8 cellular contexts compared by ENCODE assay signal in the genomic region with DNA sequence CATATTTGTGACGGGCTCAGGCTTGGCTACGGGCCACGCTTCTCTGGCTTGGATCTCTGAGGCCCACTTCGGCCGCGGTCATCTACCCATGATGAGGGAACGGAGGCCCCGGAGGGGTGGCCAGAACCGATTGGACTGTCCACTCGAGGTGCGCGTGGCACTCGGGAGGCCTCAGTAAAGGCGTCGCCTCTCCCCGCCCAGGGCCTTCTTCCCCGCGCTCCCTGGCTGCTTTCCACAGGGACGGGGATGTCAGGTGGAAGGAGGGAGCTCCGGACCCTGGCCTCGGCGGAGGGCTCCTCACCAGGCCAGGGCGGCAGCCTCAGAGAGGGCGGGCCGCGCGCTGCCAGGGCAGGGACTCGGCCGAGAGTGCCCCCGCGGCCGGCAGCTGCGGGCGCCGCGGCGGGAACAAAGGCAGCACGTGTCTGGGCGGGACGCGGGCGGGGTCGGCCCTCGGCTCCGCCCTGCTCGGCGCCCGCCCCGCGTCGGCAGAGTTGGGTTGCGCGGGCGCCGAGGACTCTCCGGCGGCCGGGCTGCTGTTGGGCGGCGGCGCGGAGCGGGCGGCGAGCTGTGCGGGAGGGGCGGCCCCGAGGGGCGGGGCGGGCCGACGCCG. TPM values are rescaled to one million over a fixed set of nuclear protein-coding genes. Genes with fewer than 3 reads are reported as not detected.
A peak's percentile ranks its signal among the peaks of the same experiment; 100 is the strongest.
DNase-seq lines count a peak whose midpoint lies in the region; ATAC-seq and TF ChIP-seq lines count a peak whose summit lies in the region.

No MANE protein-coding gene starts in this region.

- H3K4me1 ChIP-seq in SJSA1 (replicated peaks): peaks cover 18% of the 10 kb centered on the region
- peaks cover 12% of the 10 kb centered on the region for H3K4me1 ChIP-seq in ovary (ENCODE audit: insufficient read depth)
- peaks cover 14 to 29% (median 18%) of the 10 kb centered on the region in 4 donors for H3K4me1 ChIP-seq in upper lobe of left lung

- ATAC-seq in GM21619 (IDR thresholded peaks at IDR 0.05; ENCODE audit: unreplicated experiment) (peak; percentile 37), Right ventricle myocardium superior (ENCODE audit: poor library complexity) (peak; percentile 84), upper lobe of left lung (ENCODE audit: low FRiP score in 2 of 2) (peak; percentile 77 to 93)
- peak; percentile 78 to 81 for ATAC-seq in activated naive CD4-positive, alpha-beta T cell treated with anti-CD3 and anti-CD28 coated beads, Interleukin-2, amount 50 U/mL, for 72 hours

- H3K9me3 ChIP-seq in SJSA1 (replicated peaks): no peaks in the 10 kb centered on the region
- no peaks in the 10 kb centered on the region for H3K9me3 ChIP-seq in ovary
- H3K9me3 ChIP-seq in upper lobe of left lung: no peaks in the 10 kb centered on the region

- TF ChIP-seq CTCF in LNCaP clone FGC (IDR thresholded peaks at IDR 0.05; ENCODE audit: control insufficient read depth, extremely low read depth, insufficient read depth) (no peak), ovary (IDR thresholded peaks at IDR 0.05) (no peak), upper lobe of left lung (IDR thresholded peaks at IDR 0.05) (peak in 1 of 6 experiments; percentile 5)

- no peaks in the 10 kb centered on the region for H3K9me3 Mint-ChIP-seq in activated naive CD4-positive, alpha-beta T cell treated with anti-CD3 and anti-CD28 coated beads, Interleukin-2, amount 50 U/mL, for 72 hours

- intact Hi-C loops in Right ventricle myocardium superior (cut with DNase I) (loop anchor here (10.0 kb wide), 1 partner anchor 269 kb away; no protein-coding TSS in a partner anchor), ovary (cut with DNase I) (loop anchor here in 2 of 4 donors (5.0 to 10.0 kb wide), 3 partner anchors 269 to 449 kb away; partner anchors contain the start of gene MYO1D (in 1 of the 2))

- DNase-seq in DMS 273 treated with DMSO at 0.1 percent for 48 hours (lab: John Stamatoyannopoulos, UW) (peak; percentile 63), LNCaP clone FGC (ENCODE audit: low read depth) (peak; percentile 33), SJSA1 (ENCODE audit: low read depth in 1 of 2, low spot score in 2 of 2) (peak in 1 of 2 experiments; percentile 50), Right ventricle myocardium superior (peak; percentile 81), ovary (peak; percentile 73 to 86 (median 81)), upper lobe of left lung (peak; percentile 61 to 95)
- DNase-seq in activated naive CD4-positive, alpha-beta T cell treated with anti-CD3 and anti-CD28 coated beads, Interleukin-2, amount 50 U/mL, for 72 hours (ENCODE audit: low spot score in 2 of 2): peak; percentile 75 to 76

- peak overlapping the region; percentile 71 to 93 for H3K27ac Mint-ChIP-seq in activated naive CD4-positive, alpha-beta T cell treated with anti-CD3 and anti-CD28 coated beads, Interleukin-2, amount 50 U/mL, for 72 hours

- H3K27ac ChIP-seq in SJSA1 (no peak overlapping the region), ovary (peak overlapping the region; percentile 62 to 95), upper lobe of left lung (peak overlapping the region; percentile 56 to 71 (median 65))

- WGBS in ovary, 3 donors: 2 to 5% (median 2%) methylated on average over 45 to 73 of the region's 73 CpGs
- WGBS in upper lobe of left lung, 2 donors: 43 to 52% methylated on average over 9 to 16 of the region's 73 CpGs

- no peaks in the 10 kb centered on the region for H3K27me3 ChIP-seq in SJSA1 (replicated peaks)
- H3K27me3 ChIP-seq in ovary: no peaks in the 10 kb centered on the region
- no peaks in the 10 kb centered on the region for H3K27me3 ChIP-seq in upper lobe of left lung

- TF ChIP-seq POLR2A in ovary (IDR thresholded peaks at IDR 0.05) (peak; percentile 41), upper lobe of left lung (IDR thresholded peaks at IDR 0.05) (peak in 1 of 4 donors; percentile 16)

- H3K4me3 ChIP-seq in LNCaP clone FGC (ENCODE audit: low read depth, low read length): peak overlapping the region; percentile 47
- peak overlapping the region; percentile 79 for H3K4me3 ChIP-seq in SJSA1
- H3K4me3 ChIP-seq in ovary: peak overlapping the region; percentile 41
- H3K4me3 ChIP-seq in upper lobe of left lung: peak overlapping the region in 3 of 4 donors; percentile 71 to 88 (median 72)

- H3K36me3 Mint-ChIP-seq in activated naive CD4-positive, alpha-beta T cell treated with anti-CD3 and anti-CD28 coated beads, Interleukin-2, amount 50 U/mL, for 72 hours: peaks cover 31% of the 10 kb centered on the region in 2 donors

- H3K36me3 ChIP-seq in SJSA1 (peaks cover 27% of the 10 kb centered on the region), ovary (no peaks in the 10 kb centered on the region), upper lobe of left lung (peaks cover 0 to 14% (median 10%) of the 10 kb centered on the region in 4 donors)

- TF ChIP-seq EP300 in ovary (IDR thresholded peaks at IDR 0.05) (no peak), upper lobe of left lung (IDR thresholded peaks at IDR 0.05) (no peak)

RNA-seq across cellular contexts. Expression of gene CDK5R1, which starts 0.6 kb away (rescaled TPM):
- 2.5 and 2.9 TPM in 2 replicates for total RNA-seq in SJSA1 (2014; rRNA removed; shearing (Covaris generic))
- 10 to 100 TPM; 12.4 to 15.6 TPM for total RNA-seq in activated naive CD4-positive, alpha-beta T cell treated with anti-CD3 and anti-CD28 coated beads, Interleukin-2, amount 50 U/mL, for 72 hours
- total RNA-seq in Right ventricle myocardium superior (1.4 TPM), ovary (1 to 10 TPM in 6 of 7 donors, under 1 TPM in 1; 0.69 to 4.1 (median 2.1) TPM), upper lobe of left lung (1 to 10 TPM in 4 of 6 donors, under 1 TPM in 2; 0.76 to 3.1 (median 1.5) TPM)
- 1 to 10 TPM; 1.3 to 1.8 TPM for polyA plus RNA-seq in ovary

RNA-seq across cellular contexts. Expression of gene PSMD11, which starts 41.9 kb away (rescaled TPM):
- total RNA-seq in SJSA1 (2014; rRNA removed; shearing (Covaris generic)): 100 and 115 TPM in 2 replicates
- total RNA-seq in activated naive CD4-positive, alpha-beta T cell treated with anti-CD3 and anti-CD28 coated beads, Interleukin-2, amount 50 U/mL, for 72 hours: 100 to 1,000 TPM; 119 to 162 TPM
- total RNA-seq in Right ventricle myocardium superior (62.3 TPM), ovary (10 to 100 TPM; 31.2 to 83.0 (median 63.2) TPM), upper lobe of left lung (10 to 100 TPM; 42.4 to 71.4 (median 62.8) TPM)
- polyA plus RNA-seq in ovary: 10 to 100 TPM; 20.1 to 49.2 TPM
